Comparison of ENCODE assay signal across 18 cellular contexts in the genomic region with DNA sequence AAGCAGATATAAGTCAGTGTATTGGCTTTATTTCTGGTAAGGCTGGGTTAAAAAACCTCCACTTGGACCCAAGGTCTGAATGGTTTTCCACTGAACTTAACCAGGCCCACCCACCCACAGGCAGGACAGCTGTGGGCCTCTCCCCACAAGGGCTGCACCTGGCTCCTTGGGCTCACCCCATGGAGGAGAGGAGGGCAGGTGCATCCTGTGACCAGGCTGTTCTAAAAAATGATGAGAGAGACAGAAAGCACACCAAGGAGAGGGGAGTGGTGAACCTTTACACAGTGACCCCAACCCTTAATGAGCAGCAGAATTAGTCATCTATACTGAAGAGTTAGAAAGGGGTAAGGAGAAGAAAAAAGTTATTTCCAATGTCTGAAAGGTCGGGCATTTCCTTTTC. TPM values are rescaled to one million over a fixed set of nuclear protein-coding genes. Genes with fewer than 3 reads are reported as not detected.
DNase-seq lines count a peak whose midpoint lies in the region; ATAC-seq and TF ChIP-seq lines count a peak whose summit lies in the region.
"Had no signal": no experiment of that assay in that cellular context is flagged by ENCODE, and none has a peak within 500 bp of the region (broad histone marks: within the 10 kb centered on the region; RNA-seq: fewer than 3 reads in every experiment).

No MANE protein-coding gene starts in this region.

- no peak overlapping the region for H3K4me3 Mint-ChIP-seq in CD14-positive monocyte
- H3K4me3 Mint-ChIP-seq: T-cell had no signal

- no peaks in the 10 kb centered on the region for H3K9me3 ChIP-seq in aorta (ENCODE audit: control insufficient read depth, low read length)
- H3K9me3 ChIP-seq: esophagus muscularis mucosa, neutrophil had no signal

- no peak for DNase-seq in CD14-positive monocyte (ENCODE audit: low spot score)
- no peak for DNase-seq in caudate nucleus (lab: John Stamatoyannopoulos, UW)
- no peak for DNase-seq in effector CD4-positive, alpha-beta T cell
- DNase-seq in AG08395 (ENCODE audit: low spot score), result no peak
- DNase-seq in aorta, result no peak
- DNase-seq in effector CD8-positive, alpha-beta T cell (lab: John Stamatoyannopoulos, UW), result no peak
- DNase-seq: activated effector memory CD4-positive, alpha-beta T cell treated with anti-CD3 and anti-CD28 coated beads, Interleukin-2, amount 50 U/mL, for 16 hours; dermis blood vessel endothelial cell; NCI-H146; NCI-H69; retina; T-cell; WERI-Rb-1 had no signal

- ATAC-seq in GM19351 (IDR thresholded peaks at IDR 0.05; ENCODE audit: unreplicated experiment) (peak; percentile 29), HG03139 (IDR thresholded peaks at IDR 0.05; ENCODE audit: unreplicated experiment) (peak; percentile 53), aorta (ENCODE audit: low FRiP score) (no peak)
- ATAC-seq: T-cell had no signal

- H3K27me3 Mint-ChIP-seq in CD14-positive monocyte (ENCODE audit: low read depth in 3 of 3), result peaks cover 0 to 6% (median 0%) of the 10 kb centered on the region in 3 donors
- H3K27me3 Mint-ChIP-seq: T-cell had no signal

- H3K27ac ChIP-seq in caudate nucleus (ENCODE audit: low read depth, low read length) (peak overlapping the region; percentile 18), aorta (ENCODE audit: low read depth in 1 of 2, low read length in 2 of 2) (no peak overlapping the region)
- H3K27ac ChIP-seq: esophagus muscularis mucosa, neutrophil, RWPE1, WERI-Rb-1 had no signal

- H3K9me3 Mint-ChIP-seq in CD14-positive monocyte, result peaks cover 0 to 2% (median 0%) of the 10 kb centered on the region in 7 donors

- peaks cover 0 to 2% of the 10 kb centered on the region in 2 donors for H3K27me3 ChIP-seq in aorta (ENCODE audit: control insufficient read depth in 1 of 2, insufficient read depth in 2 of 2, low read length in 1 of 2)
- H3K27me3 ChIP-seq: neutrophil had no signal

- peak overlapping the region in 5 of 7 donors; percentile 86 to 93 (median 91) for H3K27ac Mint-ChIP-seq in CD14-positive monocyte
- H3K27ac Mint-ChIP-seq: T-cell had no signal

- H3K4me1 Mint-ChIP-seq in CD14-positive monocyte, result peaks cover 58% of the 10 kb centered on the region

- no peak overlapping the region for H3K4me3 ChIP-seq in aorta (ENCODE audit: low read length in 2 of 2)
- H3K4me3 ChIP-seq: esophagus muscularis mucosa had no signal

- no peak for TF ChIP-seq CTCF in CD14-positive monocyte (IDR thresholded peaks at IDR 0.05)

- no peaks in the 10 kb centered on the region for H3K4me1 ChIP-seq in aorta (ENCODE audit: control insufficient read depth in 1 of 2, insufficient read depth in 2 of 2, low read length in 2 of 2)
- H3K4me1 ChIP-seq: esophagus muscularis mucosa had no signal

- H3K36me3 Mint-ChIP-seq in CD14-positive monocyte, result peaks cover 0 to 4% of the 10 kb centered on the region in 2 donors
- H3K36me3 Mint-ChIP-seq: T-cell had no signal

- 49 to 61% methylated on average over 1 of the region's 1 CpG for WGBS in aorta, 2 donors

- intact Hi-C loops in CD14-positive monocyte (cut with micrococcal nuclease), result loop anchor here (2.0 to 5.0 kb wide), 3 partner anchors 33 to 35 kb away; a partner anchor contains a TSS
- intact Hi-C loops in aorta (cut with DNase I), result no loop called here

- H3K36me3 ChIP-seq in aorta (ENCODE audit: control insufficient read depth in 1 of 2, insufficient read depth in 2 of 2, low read length in 1 of 2), result no peaks in the 10 kb centered on the region
- H3K36me3 ChIP-seq: esophagus muscularis mucosa, neutrophil, WERI-Rb-1 had no signal

RNA-seq across cellular contexts. Expression of a gene that starts 34.5 kb away (rescaled TPM):
- polyA plus RNA-seq in CD14-positive monocyte, result 100 to 1,000 TPM; 107 to 117 TPM
- 10 to 100 TPM; 56.7 to 65.8 TPM for total RNA-seq in aorta
- 10 to 100 TPM; 23.0 to 41.8 TPM for polyA plus RNA-seq in aorta

Comparison
In these comparisons a context has a peak if more than half of its experiments do, and no peak if none do; other contexts are left out.
1. intact Hi-C loops: an anchor here in CD14-positive monocyte (2.0 to 5.0 kb wide); none called in aorta.